ENCODE assay signal across 23 cellular contexts in genomic region chr17:5883775-5884665, GRCh38.
DNase-seq lines count a peak whose midpoint lies in the region; ATAC-seq and TF ChIP-seq lines count a peak whose summit lies in the region.
"Had no signal": no experiment of that assay in that cellular context is flagged by ENCODE, and none has a peak within 500 bp of the region (broad histone marks: within the 10 kb centered on the region; RNA-seq: fewer than 3 reads in every experiment).

No MANE protein-coding gene starts in this region.

- H3K27ac ChIP-seq in endodermal cell (ENCODE audit: low read depth, low read length) (peak overlapping the region; percentile 2), right atrium auricular region (no peak overlapping the region)
- H3K27ac ChIP-seq: BLaER1 treated with 17β-estradiol and CSF1 and Interleukin-3, amounts not matched to agents 10 nM and 100 nM; esophagus muscularis mucosa; ovary; RWPE1; upper lobe of left lung had no signal

- H3K4me3 Mint-ChIP-seq in endodermal cell: no peak overlapping the region
- no peak overlapping the region for H3K4me3 Mint-ChIP-seq in osteocyte (ENCODE audit: unreplicated experiment)
- H3K4me3 Mint-ChIP-seq: activated naive CD8-positive, alpha-beta T cell treated with anti-CD3 and anti-CD28 coated beads for 36 hours had no signal

- H3K4me1 ChIP-seq in endodermal cell (ENCODE audit: control insufficient read depth, insufficient read depth, low read length) (no peaks in the 10 kb centered on the region), right atrium auricular region (no peaks in the 10 kb centered on the region)
- H3K4me1 ChIP-seq: esophagus muscularis mucosa, upper lobe of left lung had no signal

- no peak overlapping the region for H3K9ac ChIP-seq in endodermal cell (ENCODE audit: extremely low read depth, low read length, poor library complexity, severe bottlenecking)
- H3K9ac ChIP-seq: BLaER1 treated with 17β-estradiol and CSF1 and Interleukin-3, amounts not matched to agents 10 nM and 100 nM had no signal

- peak; percentile 93 for DNase-seq in ELF-1 (ENCODE audit: low read depth, low spot score)
- DNase-seq in NCI-H2227 treated with DMSO at 0.1 percent for 48 hours (lab: John Stamatoyannopoulos, UW): peak; percentile 30
- DNase-seq in endodermal cell: peak; percentile 21
- DNase-seq in osteocyte (ENCODE audit: extremely low spot score, unreplicated experiment): peak; percentile 56
- DNase-seq in right atrium auricular region (ENCODE audit: low spot score): no peak
- no peak for DNase-seq in NCI-H1092 treated with DMSO at 0.1 percent for 48 hours (lab: John Stamatoyannopoulos, UW)
- DNase-seq: activated CD4-positive, alpha-beta T cell treated with anti-CD3 and anti-CD28 coated beads, Interleukin-2, amount 50 U/mL, for 4 hours; activated naive CD8-positive, alpha-beta T cell treated with anti-CD3 and anti-CD28 coated beads for 36 hours; effector CD4-positive, alpha-beta T cell; GF-D8; NCI-H1048; NCI-H2029; NCI-H524; ovary; right cardiac atrium; stimulated activated CD8-positive, alpha-beta memory T cell treated with anti-CD3 and anti-CD28 coated beads, Interleukin-4, amount 100 ng/mL, for 48 hours; T-helper 9 cell; upper lobe of left lung had no signal

- 87% methylated on average over 6 to 13 of the region's 13 CpGs for WGBS in endodermal cell (ENCODE audit: insufficient coverage in 1 of 2, insufficient read length in 1 of 2), 2 experiments

- no peak for ATAC-seq in GM19455 (IDR thresholded peaks at IDR 0.05; ENCODE audit: unreplicated experiment)
- no peak for ATAC-seq in HG02870 (IDR thresholded peaks at IDR 0.05; ENCODE audit: unreplicated experiment)
- ATAC-seq: right cardiac atrium had no signal

- no peak overlapping the region for H3K27ac Mint-ChIP-seq in endodermal cell
- no peak overlapping the region for H3K27ac Mint-ChIP-seq in osteocyte (ENCODE audit: unreplicated experiment)
- H3K27ac Mint-ChIP-seq: activated naive CD8-positive, alpha-beta T cell treated with anti-CD3 and anti-CD28 coated beads for 36 hours had no signal

- H3K9me3 ChIP-seq in endodermal cell (ENCODE audit: control insufficient read depth, low read length): no peaks in the 10 kb centered on the region
- H3K9me3 ChIP-seq in right atrium auricular region: no peaks in the 10 kb centered on the region
- H3K9me3 ChIP-seq: esophagus muscularis mucosa, ovary, upper lobe of left lung had no signal

- TF ChIP-seq CTCF in endodermal cell (conservative IDR thresholded peaks at IDR 0.05) (no peak), osteocyte (IDR thresholded peaks at IDR 0.05) (no peak), right atrium auricular region (IDR thresholded peaks at IDR 0.05) (no peak)

- H3K36me3 Mint-ChIP-seq in endodermal cell (ENCODE audit: low read depth) (no peaks in the 10 kb centered on the region), osteocyte (ENCODE audit: unreplicated experiment) (no peaks in the 10 kb centered on the region)
- H3K36me3 Mint-ChIP-seq: activated naive CD8-positive, alpha-beta T cell treated with anti-CD3 and anti-CD28 coated beads for 36 hours had no signal

- H3K4me3 ChIP-seq in endodermal cell (ENCODE audit: low read length) (no peak overlapping the region), right atrium auricular region (no peak overlapping the region)
- H3K4me3 ChIP-seq: BLaER1 treated with 17β-estradiol and CSF1 and Interleukin-3, amounts not matched to agents 10 nM and 100 nM; esophagus muscularis mucosa; ovary; upper lobe of left lung had no signal

- H3K27me3 ChIP-seq in endodermal cell (ENCODE audit: control insufficient read depth, insufficient read depth, low read length, poor library complexity, severe bottlenecking) (no peaks in the 10 kb centered on the region), right atrium auricular region (no peaks in the 10 kb centered on the region)
- H3K27me3 ChIP-seq: BLaER1 treated with 17β-estradiol and CSF1 and Interleukin-3, amounts not matched to agents 10 nM and 100 nM; ovary; upper lobe of left lung had no signal

- H3K27me3 Mint-ChIP-seq in endodermal cell (ENCODE audit: insufficient read depth) (peaks cover 8% of the 10 kb centered on the region), osteocyte (ENCODE audit: unreplicated experiment) (no peaks in the 10 kb centered on the region)

- H3K9me3 Mint-ChIP-seq in endodermal cell (no peaks in the 10 kb centered on the region), osteocyte (ENCODE audit: unreplicated experiment) (no peaks in the 10 kb centered on the region)
- H3K9me3 Mint-ChIP-seq: activated naive CD8-positive, alpha-beta T cell treated with anti-CD3 and anti-CD28 coated beads for 36 hours had no signal

- H3K36me3 ChIP-seq in endodermal cell (ENCODE audit: control insufficient read depth, insufficient read depth, low read length) (no peaks in the 10 kb centered on the region), right atrium auricular region (no peaks in the 10 kb centered on the region)
- H3K36me3 ChIP-seq: BLaER1 treated with 17β-estradiol and CSF1 and Interleukin-3, amounts not matched to agents 10 nM and 100 nM; esophagus muscularis mucosa; ovary; upper lobe of left lung had no signal

- H3K4me1 Mint-ChIP-seq in endodermal cell (no peaks in the 10 kb centered on the region), osteocyte (ENCODE audit: unreplicated experiment) (no peaks in the 10 kb centered on the region)
- H3K4me1 Mint-ChIP-seq: activated naive CD8-positive, alpha-beta T cell treated with anti-CD3 and anti-CD28 coated beads for 36 hours had no signal

Comparison
In these comparisons a context has a peak if more than half of its experiments do, and no peak if none do; other contexts are left out.
1. DNase-seq: peak in ELF-1 (single experiment), NCI-H2227 treated with DMSO at 0.1 percent for 48 hours (single experiment), endodermal cell (single experiment) and osteocyte (single experiment); none in right atrium auricular region (single experiment) and NCI-H1092 treated with DMSO at 0.1 percent for 48 hours (single experiment).